1 cellular context compared by ENCODE assay signal in genomic region chr1:46545784-46546183, GRCh38.
TF ChIP-seq lines count a peak whose summit lies in the region.

No MANE protein-coding gene starts in this region.

TF ChIP-seq in K562, 482 proteins besides CTCF, POLR2A, EP300 and RAD21:
- TF ChIP-seq RBM22 (IDR thresholded peaks at IDR 0.05; ENCODE audit: low read depth, low read length, poor library complexity, severe bottlenecking) (no peak), DPF2 (IDR thresholded peaks at IDR 0.05) (no peak), ZBED1 (IDR thresholded peaks at IDR 0.05) (no peak), ZNF512 (tag; IDR thresholded peaks at IDR 0.05) (0 out of 2 replicates have a peak, but pooled peaks have one; percentile 18), PCBP1 (IDR thresholded peaks at IDR 0.05; ENCODE audit: low read depth, low read length, poor library complexity, severe bottlenecking) (no peak), THRAP3 (IDR thresholded peaks at IDR 0.05; ENCODE audit: borderline replicate concordance) (no peak), MAFG (tag; conservative IDR thresholded peaks at IDR 0.05) (no peak), SREBF1 (IDR thresholded peaks at IDR 0.05; ENCODE audit: borderline replicate concordance, low read depth, low read length) (no peak), SPI1 (IDR thresholded peaks at IDR 0.05; ENCODE audit: borderline replicate concordance, low read depth, low read length) (peak; percentile 86), UBTF (IDR thresholded peaks at IDR 0.05; ENCODE audit: borderline replicate concordance in 1 of 2, low read depth in 2 of 2, low read length in 2 of 2) (0 out of 4 replicates have a peak, but pooled peaks of 1 of the 2 experiments have one; percentile 36), TEAD1 (CRISPR knock-in tag; IDR thresholded peaks at IDR 0.05) (0 out of 4 replicates have a peak, but pooled peaks of 1 of the 2 experiments have one; percentile 23), CXXC5 (CRISPR knock-in tag; IDR thresholded peaks at IDR 0.05) (no peak), HNRNPUL1 (IDR thresholded peaks at IDR 0.05; ENCODE audit: low read length) (no peak), NR4A1 (CRISPR knock-in tag; IDR thresholded peaks at IDR 0.05) (no peak), NR4A1 (tag; IDR thresholded peaks at IDR 0.05) (0 out of 2 replicates have a peak, but pooled peaks have one; percentile 14)
